ENCODE assay signal across 8 cellular contexts in the genomic region with DNA sequence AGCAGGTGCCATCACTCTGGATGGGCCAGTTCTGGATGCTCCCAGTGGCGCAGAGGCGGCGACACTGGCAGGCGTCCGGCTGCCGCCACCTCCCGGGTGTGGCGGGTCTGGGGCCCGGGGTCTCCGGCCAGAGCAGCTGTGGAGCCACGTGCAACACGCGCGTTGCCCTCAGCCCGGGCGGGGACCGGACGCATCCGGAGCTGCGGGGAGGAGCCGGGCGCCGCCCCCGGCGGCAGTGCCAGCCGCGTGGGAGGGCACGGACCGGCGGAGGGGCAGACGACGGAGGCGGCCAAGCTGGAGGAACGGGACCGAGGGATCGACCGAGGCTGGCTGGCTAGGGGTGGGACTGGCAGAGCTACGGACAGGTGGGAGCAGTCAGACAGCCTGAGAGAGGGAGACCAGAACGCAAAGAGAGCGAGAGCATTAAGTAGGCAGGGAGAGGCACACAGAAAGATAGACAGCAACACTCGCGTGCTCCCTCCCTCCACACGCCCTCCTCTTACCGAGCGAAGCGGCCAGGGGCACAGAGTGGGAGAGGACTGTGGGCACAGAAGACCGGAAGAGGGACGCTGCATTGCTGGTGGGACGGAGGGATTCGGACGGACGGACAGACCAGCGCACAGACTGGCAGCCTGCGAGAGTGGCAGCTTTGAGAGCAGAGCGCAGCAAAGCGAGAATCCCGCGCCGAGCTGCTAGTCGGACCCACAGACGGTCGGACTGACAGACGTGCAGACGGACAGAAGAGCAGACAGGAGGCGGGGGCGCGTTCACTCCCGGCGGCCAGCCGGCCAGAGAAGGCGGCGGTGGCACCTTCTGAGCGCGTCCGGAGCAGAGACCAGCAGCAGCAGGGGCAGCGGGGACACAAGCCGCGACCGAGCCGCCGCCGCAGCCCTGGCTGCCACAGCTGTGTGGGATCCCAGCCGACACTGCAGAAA. TPM values are rescaled to one million over a fixed set of nuclear protein-coding genes. Genes with fewer than 3 reads are reported as not detected.
DNase-seq lines count a peak whose midpoint lies in the region; ATAC-seq, FAIRE-seq and TF ChIP-seq lines count a peak whose summit lies in the region.

ARPP21 (plus strand) TSS at position 275 of the 935 bp plus-strand sequence. CDS start 42,227 bp downstream, outside the sequence.

- ATAC-seq in upper lobe of left lung (ENCODE audit: low FRiP score in 2 of 2) (peak; percentile 15 to 48), GM18520 (IDR thresholded peaks at IDR 0.05; ENCODE audit: unreplicated experiment) (no peak)

- H3K4ac ChIP-seq in H1 (replicated peaks; ENCODE audit: insufficient read length, low read depth, low read length) (no peak within 1 kb of the TSS), mesendoderm (ENCODE audit: low read depth, low read length) (no peak within 1 kb of the TSS)

- no peak for TF ChIP-seq EP300 in H1 (IDR thresholded peaks at IDR 0.05; ENCODE audit: borderline replicate concordance in 1 of 2, low read depth in 2 of 2, low read length in 2 of 2)
- no peak for TF ChIP-seq EP300 in upper lobe of left lung (IDR thresholded peaks at IDR 0.05)

- H3K4me1 ChIP-seq in A673 (ENCODE audit: insufficient read depth, low read length, poor library complexity, severe bottlenecking) (no peaks in the 10 kb centered on the region), NT2/D1 (ENCODE audit: insufficient read depth, insufficient read length) (no peaks in the 10 kb centered on the region), H1 (replicated peaks in 1 of 4; ENCODE audit: control insufficient read depth in 3 of 4, insufficient read depth in 4 of 4, low read length in 3 of 4) (peaks cover 0 to 7% (median 4%) of the 10 kb centered on the region in 4 experiments; a peak in 5 of 7 replicates), mesendoderm (ENCODE audit: control insufficient read depth, low read depth, low read length) (no peaks in the 10 kb centered on the region), upper lobe of left lung (peaks cover 7 to 14% (median 10%) of the 10 kb centered on the region in 4 donors)

- no peak within 1 kb of the TSS for H4K91ac ChIP-seq in H1 (replicated peaks; ENCODE audit: insufficient read length, low read length)

- POLR2A ChIA-PET in A673 (lab: Charles Lee; ENCODE audit: low non-redundant PET), result no interaction called here
- POLR2A ChIA-PET in H1 (lab: Charles Lee; ENCODE audit: partially characterized antibody), result interaction anchor here (0.6 kb wide), 1 partner anchor 1134 kb away, joined by 3 read pairs; no protein-coding TSS in a partner anchor

- H2AK5ac ChIP-seq in H1 (ENCODE audit: low read depth, low read length), result no peak within 1 kb of the TSS
- H2AK5ac ChIP-seq in mesendoderm (ENCODE audit: low read length), result no peak within 1 kb of the TSS

- H3K9ac ChIP-seq in NT2/D1 (ENCODE audit: insufficient read length, low read depth), result peak within 1 kb of the TSS; percentile 71
- 0 out of 7 replicates have a peak within 1 kb of the TSS, but pooled peaks of 1 of the 4 experiments have one; percentile 35 for H3K9ac ChIP-seq in H1 (replicated peaks in 1 of 4; ENCODE audit: extremely low read depth in 1 of 4, low read depth in 3 of 4, low read length in 3 of 4)
- H3K9ac ChIP-seq in mesendoderm (ENCODE audit: low read length), result peak within 1 kb of the TSS; percentile 37

- H3K79me2 ChIP-seq in H1 (ENCODE audit: control insufficient read depth in 1 of 2, insufficient read depth in 2 of 2, low read length in 2 of 2), result no peaks in the 10 kb centered on the region
- no peaks in the 10 kb centered on the region for H3K79me2 ChIP-seq in mesendoderm (ENCODE audit: control insufficient read depth, insufficient read depth, low read length)

- no peaks in the 10 kb centered on the region for H3K9me3 ChIP-seq in A673 (ENCODE audit: low read depth, low read length, poor library complexity, severe bottlenecking)
- no peaks in the 10 kb centered on the region for H3K9me3 ChIP-seq in NT2/D1 (ENCODE audit: insufficient read depth, low read length)
- no peaks in the 10 kb centered on the region for H3K9me3 ChIP-seq in H1 (ENCODE audit: insufficient read depth in 2 of 2, low read depth in 1 of 2, low read length in 1 of 2)
- no peaks in the 10 kb centered on the region for H3K9me3 ChIP-seq in upper lobe of left lung

- H2BK5ac ChIP-seq in H1 (ENCODE audit: low read depth, low read length), result no peak within 1 kb of the TSS
- H2BK5ac ChIP-seq in mesendoderm (ENCODE audit: low read length), result no peak within 1 kb of the TSS

- H4K8ac ChIP-seq in H1 (ENCODE audit: extremely low read depth, insufficient read depth, low read length) (peak within 1 kb of the TSS; percentile 73; the same call in 1 of the 2 replicates), mesendoderm (ENCODE audit: low read depth, low read length) (no peak within 1 kb of the TSS)

- H2BK12ac ChIP-seq in H1 (ENCODE audit: low read depth, low read length), result peak within 1 kb of the TSS; percentile 85

- H3K23me2 ChIP-seq in H1 (ENCODE audit: low read depth, low read length), result peaks cover 11% of the 10 kb centered on the region; the same call in 1 of the 2 replicates

- H2AFZ ChIP-seq in H1 (ENCODE audit: low read length), result peak within 1 kb of the TSS; percentile 99

- DNase-seq in A673 (ENCODE audit: low spot score) (peak; percentile 35), GM12891 (ENCODE audit: insufficient read length, low spot score) (peak; percentile 10), NT2/D1 (ENCODE audit: low read depth, low spot score) (peak; percentile 9), H1 (ENCODE audit: low read depth in 1 of 2, low spot score in 2 of 2) (peak in 1 of 2 experiments; percentile 70), mesendoderm (peak; percentile 37), upper lobe of left lung (peak in 1 of 2 donors; percentile 83), GOT3 (lab: John Stamatoyannopoulos, UW) (no peak)

- H3K79me1 ChIP-seq in H1 (ENCODE audit: low read depth, low read length) (no peaks in the 10 kb centered on the region), mesendoderm (ENCODE audit: low read length) (no peaks in the 10 kb centered on the region)

- no peak within 1 kb of the TSS for H3K14ac ChIP-seq in H1 (ENCODE audit: insufficient read length)

- intact Hi-C loops in A673 (cut with micrococcal nuclease; ENCODE audit: unreplicated experiment), result no loop called here

- 3% methylated on average over 81 of the region's 83 CpGs; no CpG with 5 or more reads in 1 of the 2 experiments for WGBS in H1 (ENCODE audit: extremely low coverage in 1 of 2, insufficient coverage in 1 of 2, insufficient read length in 1 of 2, insufficient replicate concordance in 2 of 2, low coverage in 1 of 2, low lambda C conversion rate in 2 of 2, missing lambda C conversion rate in 1 of 2), 2 experiments
- no CpG with 5 or more reads among the region's 83 CpGs for WGBS in mesendoderm (ENCODE audit: extremely low coverage, insufficient coverage, low lambda C conversion rate)
- 3 to 10% methylated on average over 23 to 78 of the region's 83 CpGs for WGBS in upper lobe of left lung, 2 donors

- peak; percentile 4 to 28; a peak in 3 of 4 replicates for TF ChIP-seq RAD21 in H1 (IDR thresholded peaks at IDR 0.05 in 1 of 2, conservative IDR thresholded peaks at IDR 0.05 in 1 of 2; ENCODE audit: low read depth in 2 of 2, low read length in 2 of 2)

- H3K27me3 ChIP-seq in A673 (replicated peaks; ENCODE audit: insufficient read depth, low read depth, low read length, poor library complexity) (peaks cover 24% of the 10 kb centered on the region), NT2/D1 (ENCODE audit: insufficient read depth, insufficient read length) (peaks cover 49% of the 10 kb centered on the region), H1 (replicated peaks in 1 of 4; ENCODE audit: control insufficient read depth in 3 of 4, extremely low read depth in 1 of 4, insufficient read depth in 3 of 4, low read length in 3 of 4) (peaks cover 19 to 32% (median 30%) of the 10 kb centered on the region in 4 experiments), mesendoderm (ENCODE audit: insufficient read depth, low read length, poor library complexity) (peaks cover 22% of the 10 kb centered on the region), upper lobe of left lung (peaks cover 0 to 14% (median 12%) of the 10 kb centered on the region in 4 donors)

- H3K4me2 ChIP-seq in H1 (ENCODE audit: insufficient read depth in 1 of 2, low read depth in 2 of 2, low read length in 2 of 2) (peak within 1 kb of the TSS; percentile 96 to 100), mesendoderm (ENCODE audit: low read length) (peak within 1 kb of the TSS; percentile 92)

- H3K56ac ChIP-seq in H1 (replicated peaks; ENCODE audit: insufficient read length, low read depth, low read length) (no peak within 1 kb of the TSS), mesendoderm (ENCODE audit: low read length) (peak within 1 kb of the TSS; percentile 73)

- H4K5ac ChIP-seq in H1 (ENCODE audit: insufficient read length, low read depth, low read length) (no peak within 1 kb of the TSS), mesendoderm (ENCODE audit: low read length) (no peak within 1 kb of the TSS)

- H3K18ac ChIP-seq in H1 (ENCODE audit: extremely low read depth, low read length), result no peak within 1 kb of the TSS
- H3K18ac ChIP-seq in mesendoderm (ENCODE audit: low read length), result no peak within 1 kb of the TSS

- peaks cover 0 to 3% of the 10 kb centered on the region in 2 experiments for H4K20me1 ChIP-seq in H1 (replicated peaks in 1 of 2; ENCODE audit: control insufficient read depth in 1 of 2, insufficient read depth in 2 of 2, low read length in 2 of 2)

- CTCF ChIA-PET in A673 (lab: Charles Lee) (no interaction called here), H1 (lab: Charles Lee; ENCODE audit: partially characterized antibody) (no interaction called here)

- H3K27ac ChIP-seq in A673 (ENCODE audit: low read depth, low read length, poor library complexity, severe bottlenecking) (no peak within 1 kb of the TSS), H1 (ENCODE audit: low read depth, low read length) (no peak within 1 kb of the TSS), mesendoderm (ENCODE audit: low read depth, low read length) (no peak within 1 kb of the TSS), upper lobe of left lung (no peak within 1 kb of the TSS)

- no peak within 1 kb of the TSS for H2BK120ac ChIP-seq in H1 (replicated peaks; ENCODE audit: low read depth, low read length)
- no peak within 1 kb of the TSS for H2BK120ac ChIP-seq in mesendoderm (ENCODE audit: low read depth, low read length)

- H3K4me3 ChIP-seq in A673 (ENCODE audit: low read depth, low read length, poor library complexity, severe bottlenecking) (peak within 1 kb of the TSS; percentile 55), NT2/D1 (ENCODE audit: insufficient read length, low read depth) (peak within 1 kb of the TSS; percentile 95), H1 (ENCODE audit: extremely low read depth in 1 of 4, insufficient read depth in 2 of 4, low read depth in 3 of 4, low read length in 4 of 4) (peak within 1 kb of the TSS; percentile 65 to 74 (median 68)), mesendoderm (ENCODE audit: low read length) (peak within 1 kb of the TSS; percentile 9), upper lobe of left lung (peak within 1 kb of the TSS in 3 of 4 donors; percentile 15 to 36 (median 22))

- peak within 1 kb of the TSS; percentile 54; the same call in 1 of the 2 replicates for H2BK15ac ChIP-seq in H1 (ENCODE audit: low read length)
- H2BK15ac ChIP-seq in mesendoderm (replicated peaks; ENCODE audit: low read depth), result no peak within 1 kb of the TSS

- TF ChIP-seq CTCF in A673 (conservative IDR thresholded peaks at IDR 0.05; ENCODE audit: low read depth, low read length) (no peak), H1 (IDR thresholded peaks at IDR 0.05; ENCODE audit: control extremely low read depth in 1 of 3, insufficient read depth in 1 of 3, low read depth in 1 of 3, low read length in 3 of 3) (no peak), upper lobe of left lung (IDR thresholded peaks at IDR 0.05) (no peak)

- FAIRE-seq in GM12891 (lab: Jason Lieb, UNC) (no peak), H1 (lab: Jason Lieb, UNC) (no peak)

- no TSS peak for BruUV-seq in A673 (replicated peaks; lab: Mats Ljungman, UMichigan)

- no peak within 1 kb of the TSS for H3K23ac ChIP-seq in H1 (ENCODE audit: insufficient read length)
- no peak within 1 kb of the TSS for H3K23ac ChIP-seq in mesendoderm (ENCODE audit: low read length)

- no peak within 1 kb of the TSS for H2BK20ac ChIP-seq in H1 (ENCODE audit: low read length)

- no peak for TF ChIP-seq POLR2A in GM12891 (IDR thresholded peaks at IDR 0.05; ENCODE audit: low read depth, low read length)
- no peak for TF ChIP-seq POLR2A in H1 (IDR thresholded peaks at IDR 0.05; ENCODE audit: control extremely low read depth in 1 of 2, low read depth in 2 of 2, low read length in 2 of 2)
- TF ChIP-seq POLR2A in upper lobe of left lung (IDR thresholded peaks at IDR 0.05), result no peak

- no peaks in the 10 kb centered on the region for H3K36me3 ChIP-seq in A673 (ENCODE audit: insufficient read depth, low read length, poor library complexity, severe bottlenecking)
- H3K36me3 ChIP-seq in NT2/D1 (ENCODE audit: insufficient read depth, insufficient read length, low read length), result no peaks in the 10 kb centered on the region
- H3K36me3 ChIP-seq in H1 (ENCODE audit: control insufficient read depth in 2 of 4, insufficient read depth in 4 of 4, low read length in 3 of 4), result no peaks in the 10 kb centered on the region
- no peaks in the 10 kb centered on the region for H3K36me3 ChIP-seq in mesendoderm (ENCODE audit: control insufficient read depth, insufficient read depth, low read length)
- H3K36me3 ChIP-seq in upper lobe of left lung, result no peaks in the 10 kb centered on the region

RNA-seq across cellular contexts. Expression of gene ARPP21, which starts in this region (rescaled TPM):
- 0.17 TPM in 1 of 2 replicates, not detected in the other for total RNA-seq in A673 (2021)
- not detected for polyA plus RNA-seq in GM12891 (2012; ENCODE audit: low read depth, missing spikeins)
- total RNA-seq in H1 (2021; fragmentation: NEBNext Ultra II Directional; extraction: Animal tissue kit (Norgen Biotek cat#: 25700)), result not detected in 2 replicates
- polyA plus RNA-seq in H1 (2011; rRNA removed), result not detected in 2 replicates
- not detected for polyA plus RNA-seq in H1 (2011; cell fraction: cytosol; rRNA removed)
- polyA plus RNA-seq in H1 (2011; cell fraction: nucleus; rRNA removed), result not detected
- polyA plus RNA-seq in H1 (2012, experiment 1 of 2), result not detected in 4 replicates
- polyA plus RNA-seq in H1 (2012, experiment 2 of 2), result not detected
- not detected for polyA plus RNA-seq in H1 (2013, experiment 1 of 2)
- polyA plus RNA-seq in H1 (2013, experiment 2 of 2), result 0.11 TPM
- not detected in 2 replicates for polyA minus RNA-seq in H1 (2011; rRNA and poly(A)+ RNA removed)
- polyA minus RNA-seq in H1 (2011; cell fraction: cytosol; rRNA and poly(A)+ RNA removed), result not detected
- polyA minus RNA-seq in H1 (2011; cell fraction: nucleus; rRNA and poly(A)+ RNA removed), result not detected
- not detected for polyA plus RNA-seq in mesendoderm (2013, experiment 1 of 2)
- not detected for polyA plus RNA-seq in mesendoderm (2013, experiment 2 of 2)
- not detected for total RNA-seq in upper lobe of left lung

Comparison
In these comparisons a context has a peak if more than half of its experiments do, and no peak if none do; other contexts are left out.
1. Peak in DNase-seq and H3K4me3 ChIP-seq in A673; RNA of the gene not detected or under 1 TPM.
2. Peak in ATAC-seq and H3K4me3 ChIP-seq in upper lobe of left lung; RNA of the gene not detected or under 1 TPM.
3. H3K4me3 ChIP-seq: peak in every context shown above with its lines; median percentile 95 in NT2/D1; 68 in H1; 55 in A673; 22 in upper lobe of left lung; 9 in mesendoderm.